In the genomic region with DNA sequence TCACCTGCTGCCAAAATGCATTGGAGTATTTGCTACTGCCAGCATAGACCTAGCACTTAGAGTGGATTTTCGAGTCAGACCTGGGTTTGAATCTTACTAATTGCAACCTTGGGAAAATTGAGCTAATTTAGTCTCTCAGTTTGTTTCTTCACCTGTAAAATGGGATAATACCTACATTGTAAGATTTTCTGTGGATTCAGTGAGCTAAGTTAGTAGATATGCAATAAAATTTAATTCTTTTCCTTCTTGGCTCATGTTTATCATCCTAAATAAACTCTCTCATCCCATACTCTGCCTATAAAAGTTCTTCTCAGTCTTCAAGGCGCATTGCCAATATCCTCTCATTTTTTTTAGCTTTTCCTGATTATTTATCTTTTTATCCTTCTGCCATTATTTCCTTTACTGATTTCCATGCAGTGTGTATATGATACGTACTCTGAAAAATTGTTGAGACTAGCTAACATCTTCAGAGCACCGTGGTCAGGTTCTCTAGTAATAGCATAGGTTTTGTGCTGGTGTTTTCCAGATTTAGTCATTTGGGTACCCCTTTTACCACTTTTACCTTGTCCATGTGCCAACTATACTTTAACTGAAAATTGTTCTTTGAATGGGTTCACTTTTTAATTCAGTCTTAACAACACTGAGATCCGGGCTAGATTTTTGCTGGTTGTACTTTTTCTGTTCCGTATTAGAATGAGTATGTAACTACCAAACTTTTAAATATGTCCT, we compare ENCODE assay signal across 13 cellular contexts. TPM values are rescaled to one million over a fixed set of nuclear protein-coding genes. Genes with fewer than 3 reads are reported as not detected.
DNase-seq lines count a peak whose midpoint lies in the region; ATAC-seq and FAIRE-seq lines count a peak whose summit lies in the region.
"Had no signal": no experiment of that assay in that cellular context is flagged by ENCODE, and none has a peak within 500 bp of the region (broad histone marks: within the 10 kb centered on the region; RNA-seq: fewer than 3 reads in every experiment).

No MANE protein-coding gene starts in this region.

- peak; percentile 86 to 89 for ATAC-seq in activated T-cell treated with anti-CD3 and anti-CD28 coated beads, Interleukin-2, amount 50 U/mL, for 72 hours (replicated peaks in 1 of 2)
- ATAC-seq in HG02642 (IDR thresholded peaks at IDR 0.05; ENCODE audit: poor library complexity, unreplicated experiment): peak; percentile 50
- ATAC-seq: Right ventricle myocardium inferior had no signal

- peak overlapping the region; percentile 54 for H3K27ac Mint-ChIP-seq in activated T-cell treated with anti-CD3 and anti-CD28 coated beads, Interleukin-2, amount 50 U/mL, for 72 hours
- H3K27ac Mint-ChIP-seq in T-helper 1 cell treated with Interleukin-12 subunit alpha and Interleukin-12 subunit beta and Interleukin-4 antibody, amounts not matched to agents 30 μg/mL and 1 μg/mL, for 36 hours: peak overlapping the region; percentile 55

- FAIRE-seq in urothelium cell line (lab: Jason Lieb, UNC): peak; percentile 69

- no peaks in the 10 kb centered on the region for H3K9me3 Mint-ChIP-seq in activated T-cell treated with anti-CD3 and anti-CD28 coated beads, Interleukin-2, amount 50 U/mL, for 72 hours
- no peaks in the 10 kb centered on the region for H3K9me3 Mint-ChIP-seq in T-helper 1 cell treated with Interleukin-12 subunit alpha and Interleukin-12 subunit beta and Interleukin-4 antibody, amounts not matched to agents 30 μg/mL and 1 μg/mL, for 36 hours

- H3K4me1 Mint-ChIP-seq in activated T-cell treated with anti-CD3 and anti-CD28 coated beads, Interleukin-2, amount 50 U/mL, for 72 hours (ENCODE audit: low read depth): peaks cover 6% of the 10 kb centered on the region
- peaks cover 20% of the 10 kb centered on the region for H3K4me1 Mint-ChIP-seq in T-helper 1 cell treated with Interleukin-12 subunit alpha and Interleukin-12 subunit beta and Interleukin-4 antibody, amounts not matched to agents 30 μg/mL and 1 μg/mL, for 36 hours (ENCODE audit: low read depth)

- H3K4me3 Mint-ChIP-seq in activated T-cell treated with anti-CD3 and anti-CD28 coated beads, Interleukin-2, amount 50 U/mL, for 72 hours: peak overlapping the region; percentile 60 to 80
- no peak overlapping the region for H3K4me3 Mint-ChIP-seq in T-helper 1 cell treated with Interleukin-12 subunit alpha and Interleukin-12 subunit beta and Interleukin-4 antibody, amounts not matched to agents 30 μg/mL and 1 μg/mL, for 36 hours

- H3K36me3 Mint-ChIP-seq in activated T-cell treated with anti-CD3 and anti-CD28 coated beads, Interleukin-2, amount 50 U/mL, for 72 hours (ENCODE audit: insufficient read depth in 2 of 2): peaks cover 0 to 4% of the 10 kb centered on the region in 2 donors
- peaks cover 7% of the 10 kb centered on the region for H3K36me3 Mint-ChIP-seq in T-helper 1 cell treated with Interleukin-12 subunit alpha and Interleukin-12 subunit beta and Interleukin-4 antibody, amounts not matched to agents 30 μg/mL and 1 μg/mL, for 36 hours (ENCODE audit: low read depth)

- H3K27me3 Mint-ChIP-seq in activated T-cell treated with anti-CD3 and anti-CD28 coated beads, Interleukin-2, amount 50 U/mL, for 72 hours (ENCODE audit: low read depth): no peaks in the 10 kb centered on the region
- H3K27me3 Mint-ChIP-seq in T-helper 1 cell treated with Interleukin-12 subunit alpha and Interleukin-12 subunit beta and Interleukin-4 antibody, amounts not matched to agents 30 μg/mL and 1 μg/mL, for 36 hours (ENCODE audit: low read depth): no peaks in the 10 kb centered on the region

- peak; percentile 14 to 15 for DNase-seq in activated T-cell treated with anti-CD3 and anti-CD28 coated beads, Interleukin-2, amount 50 U/mL, for 72 hours
- no peak for DNase-seq in activated T-cell treated with anti-CD3 and anti-CD28 coated beads, Interleukin-2, amount 50 U/mL, for 48 hours
- DNase-seq in urothelium cell line (ENCODE audit: low spot score) (no peak), EL (no peak), NCI-H2227 treated with DMSO at 0.1 percent for 48 hours (lab: John Stamatoyannopoulos, UW) (no peak)
- DNase-seq in stimulated activated naive CD4-positive, alpha-beta T cell treated with Interleukin-2 at 50 U/mL for 16 hours (lab: John Stamatoyannopoulos, UW): no peak
- DNase-seq: NCI-H187, NCI-H82, spleen, upper lobe of left lung had no signal

RNA-seq across cellular contexts. Expression of a gene that starts 7.3 kb away (rescaled TPM):
- total RNA-seq in activated T-cell treated with anti-CD3 and anti-CD28 coated beads, Interleukin-2, amount 50 U/mL, for 72 hours: 10 to 100 TPM; 35.2 to 36.6 TPM

RNA-seq across cellular contexts. Expression of a gene that starts 50.7 kb away (rescaled TPM):
- 10 to 100 TPM; 77.8 to 94.5 TPM for total RNA-seq in activated T-cell treated with anti-CD3 and anti-CD28 coated beads, Interleukin-2, amount 50 U/mL, for 72 hours

Comparison
In these comparisons a context has a peak if more than half of its experiments do, and no peak if none do; other contexts are left out.
1. DNase-seq: peak in activated T-cell treated with anti-CD3 and anti-CD28 coated beads, Interleukin-2, amount 50 U/mL, for 72 hours (2 of 2); none in activated T-cell treated with anti-CD3 and anti-CD28 coated beads, Interleukin-2, amount 50 U/mL, for 48 hours (0 of 2), urothelium cell line (single experiment), stimulated activated naive CD4-positive, alpha-beta T cell treated with Interleukin-2 at 50 U/mL for 16 hours (single experiment), EL (single experiment) and NCI-H2227 treated with DMSO at 0.1 percent for 48 hours (single experiment).